ENCODE assay signal across 2 cellular contexts in the genomic region with DNA sequence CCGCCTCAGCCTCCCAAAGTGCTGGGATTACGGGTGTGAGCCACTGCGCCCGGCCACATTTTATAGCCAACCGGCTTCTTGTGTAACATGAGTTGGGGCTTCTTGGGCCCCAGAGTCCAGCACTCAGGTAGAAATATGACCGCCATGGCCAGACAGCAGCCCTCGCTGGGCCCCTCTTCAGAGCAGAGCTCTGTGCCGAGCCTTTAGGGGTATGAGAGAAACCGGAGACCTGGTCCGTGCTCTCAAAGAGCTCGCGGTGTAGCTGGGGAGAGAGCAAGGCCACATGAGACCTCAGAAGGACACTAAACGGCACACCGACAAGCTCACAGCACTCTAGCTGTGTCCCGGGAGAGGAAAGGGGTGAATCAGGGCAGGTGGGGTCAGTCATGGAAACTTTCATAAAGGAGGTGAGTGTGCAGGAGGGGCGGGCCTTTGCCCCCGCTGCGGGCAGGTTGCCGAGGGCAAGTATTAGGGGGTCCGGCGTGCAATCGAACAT.
TF ChIP-seq lines count a peak whose summit lies in the region.

No MANE protein-coding gene starts in this region.

TF ChIP-seq in SK-N-SH, 30 proteins besides CTCF, POLR2A, EP300 and RAD21 (continued from another document):
- TF ChIP-seq IRF3 (IDR thresholded peaks at IDR 0.05; ENCODE audit: low read depth, low read length) (no peak), ZBTB33 (IDR thresholded peaks at IDR 0.05; ENCODE audit: borderline replicate concordance, low read depth) (no peak)
- TF ChIP-seq, protein P1, sequence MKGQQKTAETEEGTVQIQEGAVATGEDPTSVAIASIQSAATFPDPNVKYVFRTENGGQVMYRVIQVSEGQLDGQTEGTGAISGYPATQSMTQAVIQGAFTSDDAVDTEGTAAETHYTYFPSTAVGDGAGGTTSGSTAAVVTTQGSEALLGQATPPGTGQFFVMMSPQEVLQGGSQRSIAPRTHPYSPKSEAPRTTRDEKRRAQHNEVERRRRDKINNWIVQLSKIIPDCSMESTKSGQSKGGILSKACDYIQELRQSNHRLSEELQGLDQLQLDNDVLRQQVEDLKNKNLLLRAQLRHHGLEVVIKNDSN (IDR thresholded peaks at IDR 0.05; ENCODE audit: borderline replicate concordance, low read depth), result no peak

TF ChIP-seq in SK-N-SH treated with all-trans-retinoic acid at 6 μM for 48 hours, 23 proteins besides CTCF, POLR2A, EP300 and RAD21 (continued from another document):
- no peak for TF ChIP-seq BACH2 (CRISPR knock-in tag; IDR thresholded peaks at IDR 0.05; ENCODE audit: borderline replicate concordance)
- TF ChIP-seq, protein P2, sequence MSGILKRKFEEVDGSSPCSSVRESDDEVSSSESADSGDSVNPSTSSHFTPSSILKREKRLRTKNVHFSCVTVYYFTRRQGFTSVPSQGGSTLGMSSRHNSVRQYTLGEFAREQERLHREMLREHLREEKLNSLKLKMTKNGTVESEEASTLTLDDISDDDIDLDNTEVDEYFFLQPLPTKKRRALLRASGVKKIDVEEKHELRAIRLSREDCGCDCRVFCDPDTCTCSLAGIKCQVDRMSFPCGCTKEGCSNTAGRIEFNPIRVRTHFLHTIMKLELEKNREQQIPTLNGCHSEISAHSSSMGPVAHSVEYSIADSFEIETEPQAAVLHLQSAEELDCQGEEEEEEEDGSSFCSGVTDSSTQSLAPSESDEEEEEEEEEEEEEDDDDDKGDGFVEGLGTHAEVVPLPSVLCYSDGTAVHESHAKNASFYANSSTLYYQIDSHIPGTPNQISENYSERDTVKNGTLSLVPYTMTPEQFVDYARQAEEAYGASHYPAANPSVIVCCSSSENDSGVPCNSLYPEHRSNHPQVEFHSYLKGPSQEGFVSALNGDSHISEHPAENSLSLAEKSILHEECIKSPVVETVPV (CRISPR knock-in tag; IDR thresholded peaks at IDR 0.05), result no peak
